9 cellular contexts compared by ENCODE assay signal in genomic region chr19:15249912-15250634, GRCh38. TPM values are rescaled to one million over a fixed set of nuclear protein-coding genes. Genes with fewer than 3 reads are reported as not detected.
DNase-seq lines count a peak whose midpoint lies in the region; ATAC-seq, FAIRE-seq and TF ChIP-seq lines count a peak whose summit lies in the region.
"Had no signal": no experiment of that assay in that cellular context is flagged by ENCODE, and none has a peak within 500 bp of the region (broad histone marks: within the 10 kb centered on the region; RNA-seq: fewer than 3 reads in every experiment).

No MANE protein-coding gene starts in this region.

- TF ChIP-seq CTCF in cardiac fibroblast (IDR thresholded peaks at IDR 0.05; ENCODE audit: low read depth, low read length) = no peak
- no peak for TF ChIP-seq CTCF in spleen (IDR thresholded peaks at IDR 0.05 in 8 of 11, conservative IDR thresholded peaks at IDR 0.05 in 3 of 11)

- no peaks in the 10 kb centered on the region for H3K9me3 ChIP-seq in spleen

- peaks cover 0 to 100% (median 87%) of the 10 kb centered on the region in 6 donors for H3K36me3 ChIP-seq in spleen

- no peaks in the 10 kb centered on the region for H3K27me3 ChIP-seq in spleen (replicated peaks in 1 of 7)

- H3K27ac ChIP-seq in spleen = peak overlapping the region; percentile 35 to 82 (median 78)

- DNase-seq in H54 (ENCODE audit: insufficient read length, low spot score) (peak; percentile 84), cardiac fibroblast (ENCODE audit: low read depth in 2 of 2) (peak; percentile 92 to 96), kidney glomerular epithelial cell (lab: John Stamatoyannopoulos, UW) (peak; percentile 89), spleen (no peak)
- no peak for DNase-seq in stimulated activated CD4-positive, alpha-beta T cell treated with anti-CD3 and anti-CD28 coated beads, Interleukin-4, amount 100 ng/mL, for 1 hour
- DNase-seq: activated naive CD8-positive, alpha-beta T cell treated with anti-CD3 and anti-CD28 coated beads, Interleukin-2, amount 10 ng/mL, durations not matched to agents 7 days and 5 days had no signal

- no peak for FAIRE-seq in H54 (lab: Jason Lieb, UNC)

- TF ChIP-seq POLR2A in H54 (IDR thresholded peaks at IDR 0.05; ENCODE audit: low read depth, low read length) = no peak
- no peak for TF ChIP-seq POLR2A in spleen (IDR thresholded peaks at IDR 0.05)

- ATAC-seq in GM19455 (IDR thresholded peaks at IDR 0.05; ENCODE audit: unreplicated experiment) = no peak
- no peak for ATAC-seq in GM18502 (IDR thresholded peaks at IDR 0.05; ENCODE audit: poor library complexity, unreplicated experiment)
- ATAC-seq in GM19035 (IDR thresholded peaks at IDR 0.05; ENCODE audit: unreplicated experiment) = no peak

- WGBS in spleen, 5 donors = 64 to 88% (median 84%) methylated on average over 14 to 15 of the region's 15 CpGs

- no peak overlapping the region for H3K4me3 ChIP-seq in cardiac fibroblast (replicated peaks in 1 of 2; ENCODE audit: low read depth in 2 of 2, low read length in 2 of 2)
- H3K4me3 ChIP-seq in spleen = no peak overlapping the region

- peaks cover 3 to 92% (median 57%) of the 10 kb centered on the region in 6 donors for H3K4me1 ChIP-seq in spleen

- intact Hi-C loops in spleen (cut with DNase I; ENCODE audit: low total_unique reads) = no loop called here

RNA-seq across cellular contexts. Expression of gene EPHX3, which starts 17.8 kb away (rescaled TPM):
- 1 to 10 TPM; 1.6 to 6.6 (median 3.8) TPM for total RNA-seq in spleen
- polyA plus RNA-seq in spleen = under 1 TPM; 0.13 to 0.67 (median 0.59) TPM
- total RNA-seq: activated naive CD8-positive, alpha-beta T cell treated with anti-CD3 and anti-CD28 coated beads, Interleukin-2, amount 10 ng/mL, durations not matched to agents 7 days and 5 days had no signal

RNA-seq across cellular contexts. Expression of gene NOTCH3, which starts 49.3 kb away (rescaled TPM):
- total RNA-seq in spleen = 10 to 100 TPM; 52.1 to 94.9 (median 62.6) TPM
- 1 to 10 TPM; 1.4 to 5.9 (median 2.5) TPM for polyA plus RNA-seq in spleen

Comparison
In these comparisons a context has a peak if more than half of its experiments do, and no peak if none do; other contexts are left out.
1. DNase-seq: peak in H54 (single experiment), cardiac fibroblast (2 of 2) and kidney glomerular epithelial cell (single experiment); none in spleen (single experiment) and stimulated activated CD4-positive, alpha-beta T cell treated with anti-CD3 and anti-CD28 coated beads, Interleukin-4, amount 100 ng/mL, for 1 hour (single experiment).